18 cellular contexts compared by ENCODE assay signal in the genomic region with DNA sequence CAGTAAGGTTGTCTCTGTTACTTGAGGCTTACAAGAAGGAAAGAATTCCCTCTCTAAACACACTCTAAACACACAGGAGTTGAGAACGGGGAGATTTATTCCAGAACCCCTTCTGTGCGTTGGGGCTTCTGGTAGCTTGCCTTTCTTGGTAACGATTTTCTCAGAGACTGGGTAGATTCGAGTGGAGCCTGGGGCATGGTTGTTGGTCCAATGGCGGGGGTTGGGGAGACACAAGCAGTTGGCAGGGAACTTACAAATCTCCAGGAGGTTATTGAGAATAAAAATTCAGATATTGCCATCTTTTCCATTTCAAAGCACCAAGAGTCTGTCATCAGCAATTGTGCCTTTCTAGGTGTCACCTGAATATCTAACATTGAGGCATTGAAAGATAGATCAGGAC.
DNase-seq lines count a peak whose midpoint lies in the region; ATAC-seq, FAIRE-seq and TF ChIP-seq lines count a peak whose summit lies in the region.
"Had no signal": no experiment of that assay in that cellular context is flagged by ENCODE, and none has a peak within 500 bp of the region (broad histone marks: within the 10 kb centered on the region; RNA-seq: fewer than 3 reads in every experiment).

No MANE protein-coding gene starts in this region.

- no peak overlapping the region for H3K27ac Mint-ChIP-seq in osteocyte (ENCODE audit: unreplicated experiment)
- H3K27ac Mint-ChIP-seq: CD4-positive, alpha-beta memory T cell had no signal

- H3K27ac ChIP-seq in esophagus muscularis mucosa (replicated peaks in 1 of 4) (no peak overlapping the region), stomach smooth muscle (ENCODE audit: low read length) (peak overlapping the region; percentile 61)
- H3K27ac ChIP-seq: GM23248 had no signal

- FAIRE-seq in GM19239 (lab: Jason Lieb, UNC), result no peak
- FAIRE-seq: GM12891, GM18507 had no signal

- ATAC-seq in HG03095 (IDR thresholded peaks at IDR 0.05; ENCODE audit: unreplicated experiment), result no peak
- ATAC-seq: HCT116 had no signal

- H3K9me3 ChIP-seq in esophagus muscularis mucosa (no peaks in the 10 kb centered on the region), stomach smooth muscle (ENCODE audit: control insufficient read depth in 2 of 2, low read length in 2 of 2) (no peaks in the 10 kb centered on the region)

- H3K27me3 ChIP-seq in esophagus muscularis mucosa, result no peaks in the 10 kb centered on the region
- no peaks in the 10 kb centered on the region for H3K27me3 ChIP-seq in stomach smooth muscle (ENCODE audit: control insufficient read depth in 1 of 2, insufficient read depth in 2 of 2, low read length in 2 of 2)

- H3K4me3 ChIP-seq in esophagus muscularis mucosa (no peak overlapping the region), stomach smooth muscle (ENCODE audit: low read length in 2 of 2) (no peak overlapping the region)
- H3K4me3 ChIP-seq: GM23248 had no signal

- TF ChIP-seq CTCF in esophagus muscularis mucosa (IDR thresholded peaks at IDR 0.05) (no peak), osteocyte (IDR thresholded peaks at IDR 0.05) (no peak)

- H3K9ac ChIP-seq in stomach smooth muscle (ENCODE audit: low read length in 2 of 2), result peak overlapping the region in 1 of 2 donors; percentile 24
- H3K9ac ChIP-seq: GM23248 had no signal

- DNase-seq in esophagus muscularis mucosa (ENCODE audit: extremely low spot score) (peak; percentile 64), osteocyte (ENCODE audit: extremely low spot score, unreplicated experiment) (peak; percentile 56), NCI-H524 treated with DMSO at 0.1 percent for 48 hours (lab: John Stamatoyannopoulos, UW) (no peak), GM19239 (ENCODE audit: insufficient read length, low spot score) (no peak)
- DNase-seq: C1 segment of cervical spinal cord; Calu3; CD4-positive, alpha-beta memory T cell; COR-L47; DMS53; DMS79 treated with DMSO at 0.1 percent for 48 hours; GF-D8; GM23248; H9 had no signal

- no peaks in the 10 kb centered on the region for H3K36me3 ChIP-seq in esophagus muscularis mucosa
- H3K36me3 ChIP-seq in stomach smooth muscle (ENCODE audit: control insufficient read depth in 2 of 2, insufficient read depth in 2 of 2, low read length in 2 of 2), result no peaks in the 10 kb centered on the region

- H3K27me3 Mint-ChIP-seq in osteocyte (ENCODE audit: unreplicated experiment), result no peaks in the 10 kb centered on the region
- H3K27me3 Mint-ChIP-seq: CD4-positive, alpha-beta memory T cell had no signal

- no peak for TF ChIP-seq EP300 in esophagus muscularis mucosa (IDR thresholded peaks at IDR 0.05)

- peaks cover 0 to 8% (median 2%) of the 10 kb centered on the region in 4 donors for H3K4me1 ChIP-seq in esophagus muscularis mucosa
- no peaks in the 10 kb centered on the region for H3K4me1 ChIP-seq in stomach smooth muscle (ENCODE audit: control insufficient read depth, insufficient read depth, low read length)

- H3K4me1 Mint-ChIP-seq in osteocyte (ENCODE audit: unreplicated experiment), result peaks cover 11% of the 10 kb centered on the region
- H3K4me1 Mint-ChIP-seq: CD4-positive, alpha-beta memory T cell had no signal

- intact Hi-C loops in esophagus muscularis mucosa (cut with DNase I), result no loop called here

- no peak overlapping the region for H3K4me3 Mint-ChIP-seq in osteocyte (ENCODE audit: unreplicated experiment)
- H3K4me3 Mint-ChIP-seq: CD4-positive, alpha-beta memory T cell; H9 had no signal

- H3K36me3 Mint-ChIP-seq in osteocyte (ENCODE audit: unreplicated experiment), result no peaks in the 10 kb centered on the region
- H3K36me3 Mint-ChIP-seq: CD4-positive, alpha-beta memory T cell had no signal

- TF ChIP-seq POLR2A in esophagus muscularis mucosa (IDR thresholded peaks at IDR 0.05; ENCODE audit: low read depth), result no peak

- WGBS in esophagus muscularis mucosa, result 44% methylated on average over 5 of the region's 5 CpGs

- no peaks in the 10 kb centered on the region for H3K9me3 Mint-ChIP-seq in osteocyte (ENCODE audit: unreplicated experiment)
- H3K9me3 Mint-ChIP-seq: CD4-positive, alpha-beta memory T cell; H9 had no signal

Comparison
In these comparisons a context has a peak if more than half of its experiments do, and no peak if none do; other contexts are left out.
1. DNase-seq: peak in esophagus muscularis mucosa (single experiment) and osteocyte (single experiment); none in NCI-H524 treated with DMSO at 0.1 percent for 48 hours (single experiment) and GM19239 (single experiment).